16 cellular contexts compared by ENCODE assay signal in genomic region chr14:104765517-104765916, GRCh38. TPM values are rescaled to one million over a fixed set of nuclear protein-coding genes. Genes with fewer than 3 reads are reported as not detected.
DNase-seq lines count a peak whose midpoint lies in the region; ATAC-seq, FAIRE-seq and TF ChIP-seq lines count a peak whose summit lies in the region.
"Had no signal": no experiment of that assay in that cellular context is flagged by ENCODE, and none has a peak within 500 bp of the region (broad histone marks: within the 10 kb centered on the region; RNA-seq: fewer than 3 reads in every experiment).

No MANE protein-coding gene starts in this region.

- no peak for TF ChIP-seq POLR2A in H54 (IDR thresholded peaks at IDR 0.05; ENCODE audit: low read depth, low read length)
- TF ChIP-seq POLR2A in body of pancreas (IDR thresholded peaks at IDR 0.05): no peak

- FAIRE-seq in H54 (lab: Jason Lieb, UNC): peak; percentile 30
- FAIRE-seq: GM12878 had no signal

- H3K9me3 Mint-ChIP-seq in endodermal cell: peaks cover 14% of the 10 kb centered on the region
- H3K9me3 Mint-ChIP-seq: CD8-positive, alpha-beta T cell had no signal

- H3K9me3 ChIP-seq in endodermal cell (ENCODE audit: control insufficient read depth, low read length): peaks cover 12% of the 10 kb centered on the region
- no peaks in the 10 kb centered on the region for H3K9me3 ChIP-seq in liver (ENCODE audit: control insufficient read depth in 4 of 4, low read length in 3 of 4)
- no peaks in the 10 kb centered on the region for H3K9me3 ChIP-seq in body of pancreas

- H3K27me3 ChIP-seq in endodermal cell (ENCODE audit: control insufficient read depth, insufficient read depth, low read length, poor library complexity, severe bottlenecking): no peaks in the 10 kb centered on the region
- H3K27me3 ChIP-seq in liver (ENCODE audit: control insufficient read depth in 4 of 4, insufficient read depth in 4 of 4, low read length in 3 of 4): no peaks in the 10 kb centered on the region
- H3K27me3 ChIP-seq in body of pancreas: no peaks in the 10 kb centered on the region
- H3K27me3 ChIP-seq: BLaER1 treated with 17β-estradiol and CSF1 and Interleukin-3, amounts not matched to agents 10 nM and 100 nM had no signal

- no peak overlapping the region for H3K27ac Mint-ChIP-seq in endodermal cell
- H3K27ac Mint-ChIP-seq: B cell; CD8-positive, alpha-beta T cell; H9 had no signal

- H3K4me1 ChIP-seq in endodermal cell (ENCODE audit: control insufficient read depth, insufficient read depth, low read length): no peaks in the 10 kb centered on the region
- peaks cover 5 to 34% (median 18%) of the 10 kb centered on the region in 4 donors for H3K4me1 ChIP-seq in liver (ENCODE audit: control insufficient read depth in 4 of 4, insufficient read depth in 4 of 4, low read length in 3 of 4)
- H3K4me1 ChIP-seq in body of pancreas: peaks cover 9% of the 10 kb centered on the region

- H3K4me1 Mint-ChIP-seq in endodermal cell: peaks cover 3% of the 10 kb centered on the region

- no peak for ATAC-seq in body of pancreas
- ATAC-seq: CD8-positive, alpha-beta T cell; GM12878 had no signal

- 93 to 100% methylated on average over 1 to 3 of the region's 3 CpGs for WGBS in endodermal cell (ENCODE audit: insufficient coverage in 1 of 2, insufficient read length in 1 of 2), 2 experiments
- 35% methylated on average over 3 of the region's 3 CpGs for WGBS in liver
- 93 to 100% methylated on average over 3 of the region's 3 CpGs for WGBS in body of pancreas, 2 donors

- TF ChIP-seq RAD21 in liver (IDR thresholded peaks at IDR 0.05): no peak

- intact Hi-C loops in body of pancreas (cut with DNase I): no loop called here

- H3K27ac ChIP-seq in endodermal cell (ENCODE audit: low read depth, low read length) (no peak overlapping the region), liver (ENCODE audit: low read depth in 1 of 2, low read length in 2 of 2) (peak overlapping the region; percentile 28 to 31), body of pancreas (no peak overlapping the region)
- H3K27ac ChIP-seq: BLaER1 treated with 17β-estradiol and CSF1 and Interleukin-3, amounts not matched to agents 10 nM and 100 nM had no signal

- H3K36me3 ChIP-seq in endodermal cell (ENCODE audit: control insufficient read depth, insufficient read depth, low read length) (peaks cover 13% of the 10 kb centered on the region), liver (ENCODE audit: control insufficient read depth in 4 of 4, insufficient read depth in 3 of 4, low read depth in 1 of 4, low read length in 3 of 4) (peaks cover 0 to 4% (median 2%) of the 10 kb centered on the region in 4 donors), body of pancreas (replicated peaks in 1 of 2; ENCODE audit: insufficient read depth in 1 of 2, low read depth in 2 of 2) (no peaks in the 10 kb centered on the region)

- TF ChIP-seq CTCF in endodermal cell (conservative IDR thresholded peaks at IDR 0.05) (no peak), liver (IDR thresholded peaks at IDR 0.05; ENCODE audit: low read depth, low read length, missing input control) (peak; percentile 6), body of pancreas (IDR thresholded peaks at IDR 0.05) (no peak)

- DNase-seq in H54 (ENCODE audit: insufficient read length, low spot score) (no peak), endodermal cell (no peak), T-helper 9 cell (no peak), body of pancreas (no peak)
- DNase-seq in activated naive CD4-positive, alpha-beta T cell treated with anti-CD3 and anti-CD28 coated beads, Interleukin-2, amount 50 U/mL, for 16 hours: no peak
- DNase-seq: CD8-positive, alpha-beta T cell; DMS 273 treated with DMSO at 0.1 percent for 48 hours; DMS53; DND-41; EL; GOT3; H9 had no signal

- H3K4me3 ChIP-seq in endodermal cell (ENCODE audit: low read length) (peak overlapping the region; percentile 42), liver (ENCODE audit: low read depth in 1 of 3, low read length in 3 of 3) (peak overlapping the region in 2 of 3 donors; percentile 22 to 68), body of pancreas (no peak overlapping the region)
- H3K4me3 ChIP-seq: BLaER1 treated with 17β-estradiol and CSF1 and Interleukin-3, amounts not matched to agents 10 nM and 100 nM; GM12878 had no signal

- H3K4me3 Mint-ChIP-seq in endodermal cell: no peak overlapping the region
- H3K4me3 Mint-ChIP-seq: B cell; CD8-positive, alpha-beta T cell; H9 had no signal

- H3K27me3 Mint-ChIP-seq in endodermal cell (ENCODE audit: insufficient read depth): no peaks in the 10 kb centered on the region
- H3K27me3 Mint-ChIP-seq: B cell had no signal

- H3K9ac ChIP-seq in endodermal cell (ENCODE audit: extremely low read depth, low read length, poor library complexity, severe bottlenecking) (no peak overlapping the region), liver (ENCODE audit: low read depth in 1 of 2, low read length in 2 of 2) (peak overlapping the region in 1 of 2 donors; percentile 70)
- H3K9ac ChIP-seq: BLaER1 treated with 17β-estradiol and CSF1 and Interleukin-3, amounts not matched to agents 10 nM and 100 nM had no signal

- H3K36me3 Mint-ChIP-seq in endodermal cell (ENCODE audit: low read depth): peaks cover 41% of the 10 kb centered on the region

TF ChIP-seq in liver, 16 proteins besides CTCF, POLR2A, EP300 and RAD21:
- TF ChIP-seq REST (IDR thresholded peaks at IDR 0.05) (no peak), YY1 (IDR thresholded peaks at IDR 0.05) (peak; percentile 34)

RNA-seq across cellular contexts. Expression of gene SIVA1, which starts 12.6 kb away (rescaled TPM):
- total RNA-seq in endodermal cell (10 to 100 TPM; 82.5 to 87.3 TPM), liver (10 to 100 TPM; 67.4 to 90.4 TPM), body of pancreas (100 to 1,000 TPM; 111 to 130 TPM)
- polyA plus RNA-seq in endodermal cell (2013, experiment 1 of 2): 89.7 TPM
- 92.2 TPM for polyA plus RNA-seq in endodermal cell (2013, experiment 2 of 2)
- 100 to 1,000 TPM; 109 to 115 TPM for polyA plus RNA-seq in liver

RNA-seq across cellular contexts. Expression of gene AKT1, which starts 30.0 kb away (rescaled TPM):
- 100 to 1,000 TPM; 133 to 152 TPM for total RNA-seq in endodermal cell
- 103 TPM for polyA plus RNA-seq in endodermal cell (2013, experiment 1 of 2)
- 95.5 TPM for polyA plus RNA-seq in endodermal cell (2013, experiment 2 of 2)
- total RNA-seq in liver: 100 to 1,000 TPM in 1 of 2 donors, 10 to 100 TPM in 1; 39.2 to 192 TPM
- polyA plus RNA-seq in liver: 10 to 100 TPM; 30.6 to 78.2 TPM
- total RNA-seq in body of pancreas: 100 to 1,000 TPM in 1 of 2 donors, 10 to 100 TPM in 1; 74.2 to 151 TPM

RNA-seq across cellular contexts. Expression of gene ZBTB42, which starts 35.4 kb away (rescaled TPM):
- 1 to 10 TPM; 7.7 to 8.4 TPM for total RNA-seq in endodermal cell
- polyA plus RNA-seq in endodermal cell (2013, experiment 1 of 2): 2.4 TPM
- polyA plus RNA-seq in endodermal cell (2013, experiment 2 of 2): 2.6 TPM
- total RNA-seq in liver: 1 to 10 TPM; 5.4 to 9.4 TPM
- 1 to 10 TPM; 1.5 to 4.4 TPM for polyA plus RNA-seq in liver
- total RNA-seq in body of pancreas: 10 to 100 TPM; 10.6 to 21.8 TPM

RNA-seq across cellular contexts. Expression of gene ADSS1, which starts 41.5 kb away (rescaled TPM):
- 10 to 100 TPM; 15.8 to 31.0 TPM for total RNA-seq in endodermal cell
- polyA plus RNA-seq in endodermal cell (2013, experiment 1 of 2): 16.1 TPM
- 14.1 TPM for polyA plus RNA-seq in endodermal cell (2013, experiment 2 of 2)
- total RNA-seq in liver: 10 to 100 TPM in 1 of 2 donors, 1 to 10 TPM in 1; 1.8 to 13.3 TPM
- polyA plus RNA-seq in liver: 10 to 100 TPM; 11.0 to 18.8 TPM
- total RNA-seq in body of pancreas: 1 to 10 TPM; 4.0 to 4.7 TPM

Comparison
In these comparisons a context has a peak if more than half of its experiments do, and no peak if none do; other contexts are left out.
1. H3K27ac ChIP-seq: peak in liver (2 of 2); none in endodermal cell (single experiment) and body of pancreas (0 of 4).
2. H3K4me3 ChIP-seq: peak in endodermal cell (single experiment) and liver (2 of 3); none in body of pancreas (0 of 2).